Comparison of ENCODE assay signal across 10 cellular contexts in genomic region chr2:28155627-28156026, GRCh38.
DNase-seq lines count a peak whose midpoint lies in the region; ATAC-seq and TF ChIP-seq lines count a peak whose summit lies in the region.
"Had no signal": no experiment of that assay in that cellular context is flagged by ENCODE, and none has a peak within 500 bp of the region (broad histone marks: within the 10 kb centered on the region; RNA-seq: fewer than 3 reads in every experiment).

No MANE protein-coding gene starts in this region.

- no peak overlapping the region for H3K4me3 Mint-ChIP-seq in natural killer cell
- H3K4me3 Mint-ChIP-seq in natural killer cell treated with Interleukin-12 subunit alpha and Interleukin-12 subunit beta and Interleukin-15 and Interleukin-18, amount 100 ng/mL, for 72 hours, result no peak overlapping the region

- intact Hi-C loops in natural killer cell (cut with micrococcal nuclease) (no loop called here), ovary (cut with DNase I) (no loop called here)

- ATAC-seq in natural killer cell, result no peak
- ATAC-seq in natural killer cell treated with Interleukin-12 subunit alpha and Interleukin-12 subunit beta and Interleukin-15 and Interleukin-18, amount 100 ng/mL, for 72 hours, result no peak
- no peak for ATAC-seq in HG03045 (IDR thresholded peaks at IDR 0.05; ENCODE audit: unreplicated experiment)

- H3K27ac ChIP-seq in ovary, result no peak overlapping the region

- H3K9me3 Mint-ChIP-seq in natural killer cell, result peaks cover 2 to 10% of the 10 kb centered on the region in 2 donors
- peaks cover 6% of the 10 kb centered on the region for H3K9me3 Mint-ChIP-seq in natural killer cell treated with Interleukin-12 subunit alpha and Interleukin-12 subunit beta and Interleukin-15 and Interleukin-18, amount 100 ng/mL, for 72 hours

- H3K27me3 Mint-ChIP-seq in natural killer cell (ENCODE audit: low read depth in 2 of 2), result no peaks in the 10 kb centered on the region
- no peaks in the 10 kb centered on the region for H3K27me3 Mint-ChIP-seq in natural killer cell treated with Interleukin-12 subunit alpha and Interleukin-12 subunit beta and Interleukin-15 and Interleukin-18, amount 100 ng/mL, for 72 hours

- H3K27me3 ChIP-seq in ovary, result no peaks in the 10 kb centered on the region

- DNase-seq in natural killer cell (no peak), OCI-M1 (lab: John Stamatoyannopoulos, UW) (peak; percentile 38), fibroblast of mammary gland (ENCODE audit: low read depth) (peak; percentile 26), ovary (no peak), GOT3 (lab: John Stamatoyannopoulos, UW) (no peak), NCI-H2107 treated with DMSO at 0.1 percent for 48 hours (lab: John Stamatoyannopoulos, UW; ENCODE audit: unreplicated experiment) (no peak)
- no peak for DNase-seq in natural killer cell treated with Interleukin-12 subunit alpha and Interleukin-12 subunit beta and Interleukin-15 and Interleukin-18, amount 100 ng/mL, for 72 hours (ENCODE audit: low spot score)
- DNase-seq: NCI-H446, occipital lobe had no signal

- H3K9me3 ChIP-seq in ovary, result no peaks in the 10 kb centered on the region

- H3K4me1 ChIP-seq in ovary (ENCODE audit: insufficient read depth), result peaks cover 2% of the 10 kb centered on the region

- peaks cover 0 to 4% of the 10 kb centered on the region in 2 donors for H3K4me1 Mint-ChIP-seq in natural killer cell
- H3K4me1 Mint-ChIP-seq in natural killer cell treated with Interleukin-12 subunit alpha and Interleukin-12 subunit beta and Interleukin-15 and Interleukin-18, amount 100 ng/mL, for 72 hours (ENCODE audit: low read depth in 2 of 2), result no peaks in the 10 kb centered on the region

- TF ChIP-seq POLR2A in ovary (IDR thresholded peaks at IDR 0.05), result no peak

- peaks cover 16% of the 10 kb centered on the region for H3K36me3 Mint-ChIP-seq in natural killer cell
- peaks cover 15% of the 10 kb centered on the region for H3K36me3 Mint-ChIP-seq in natural killer cell treated with Interleukin-12 subunit alpha and Interleukin-12 subunit beta and Interleukin-15 and Interleukin-18, amount 100 ng/mL, for 72 hours

- WGBS in ovary, 3 donors, result 79 to 91% (median 83%) methylated on average over 1 of the region's 1 CpG

- peak; percentile 59 for TF ChIP-seq CTCF in natural killer cell (IDR thresholded peaks at IDR 0.05)
- TF ChIP-seq CTCF in fibroblast of mammary gland (conservative IDR thresholded peaks at IDR 0.05; ENCODE audit: control insufficient read depth, insufficient read depth, low read depth, low read length), result peak; percentile 69
- no peak for TF ChIP-seq CTCF in ovary (IDR thresholded peaks at IDR 0.05)

- H3K4me3 ChIP-seq in fibroblast of mammary gland (ENCODE audit: control insufficient read depth, low read depth, low read length) (no peak overlapping the region), ovary (no peak overlapping the region)

- H3K27ac Mint-ChIP-seq in natural killer cell, result no peak overlapping the region
- H3K27ac Mint-ChIP-seq in natural killer cell treated with Interleukin-12 subunit alpha and Interleukin-12 subunit beta and Interleukin-15 and Interleukin-18, amount 100 ng/mL, for 72 hours, result peak overlapping the region in 1 of 2 donors; percentile 18

- no peak for TF ChIP-seq EP300 in ovary (IDR thresholded peaks at IDR 0.05)

- no peaks in the 10 kb centered on the region for H3K36me3 ChIP-seq in ovary

Comparison
In these comparisons a context has a peak if more than half of its experiments do, and no peak if none do; other contexts are left out.
1. DNase-seq: peak in OCI-M1 (single experiment) and fibroblast of mammary gland (single experiment); none in natural killer cell (single experiment), natural killer cell treated with Interleukin-12 subunit alpha and Interleukin-12 subunit beta and Interleukin-15 and Interleukin-18, amount 100 ng/mL, for 72 hours (single experiment), ovary (0 of 5), GOT3 (single experiment) and NCI-H2107 treated with DMSO at 0.1 percent for 48 hours (single experiment).
2. CTCF ChIP-seq: peak in natural killer cell (single experiment) and fibroblast of mammary gland (single experiment); none in ovary (0 of 3).